In genomic region chr3:187994221-187995085, GRCh38 we compare ENCODE assay signal across 14 cellular contexts.
DNase-seq lines count a peak whose midpoint lies in the region; ATAC-seq and TF ChIP-seq lines count a peak whose summit lies in the region.
"Had no signal": no experiment of that assay in that cellular context is flagged by ENCODE, and none has a peak within 500 bp of the region (broad histone marks: within the 10 kb centered on the region; RNA-seq: fewer than 3 reads in every experiment).

No MANE protein-coding gene starts in this region.

- intact Hi-C loops in thyroid gland (cut with DNase I): no loop called here

- H3K27me3 ChIP-seq in SU-DHL-6 (ENCODE audit: low read length) (no peaks in the 10 kb centered on the region), thyroid gland (no peaks in the 10 kb centered on the region)
- H3K27me3 ChIP-seq: BE2C had no signal

- peaks cover 10% of the 10 kb centered on the region for H3F3A ChIP-seq in SU-DHL-6 (ENCODE audit: insufficient read depth)

- H3K27ac ChIP-seq in SU-DHL-6 (ENCODE audit: low read depth, low read length) (peak overlapping the region; percentile 47), thyroid gland (no peak overlapping the region)
- H3K27ac ChIP-seq: prostate gland had no signal

- peaks cover 5% of the 10 kb centered on the region for H3K9me3 Mint-ChIP-seq in activated T-cell treated with anti-CD3 and anti-CD28 coated beads, Interleukin-2, amount 50 U/mL, for 4 hours
- H3K9me3 Mint-ChIP-seq in stimulated activated naive B cell treated with anti-CD40 and anti-IgM and Interleukin-4, amounts not matched to agents 10 μg/mL and 1 μg/mL and 100 μg/mL, for 72 hours: no peaks in the 10 kb centered on the region
- no peaks in the 10 kb centered on the region for H3K9me3 Mint-ChIP-seq in progenitor cell of endocrine pancreas (ENCODE audit: low read depth)

- no peaks in the 10 kb centered on the region for H4K20me1 ChIP-seq in SU-DHL-6 (ENCODE audit: low read depth, low read length)

- no peaks in the 10 kb centered on the region for H3K27me3 Mint-ChIP-seq in activated T-cell treated with anti-CD3 and anti-CD28 coated beads, Interleukin-2, amount 50 U/mL, for 4 hours (ENCODE audit: low read depth)
- H3K27me3 Mint-ChIP-seq in stimulated activated naive B cell treated with anti-CD40 and anti-IgM and Interleukin-4, amounts not matched to agents 10 μg/mL and 1 μg/mL and 100 μg/mL, for 72 hours: peaks cover 5 to 7% of the 10 kb centered on the region in 2 donors
- peaks cover 31% of the 10 kb centered on the region for H3K27me3 Mint-ChIP-seq in progenitor cell of endocrine pancreas

- H3K27ac Mint-ChIP-seq in stimulated activated naive B cell treated with anti-CD40 and anti-IgM and Interleukin-4, amounts not matched to agents 10 μg/mL and 1 μg/mL and 100 μg/mL, for 72 hours: no peak overlapping the region
- H3K27ac Mint-ChIP-seq in progenitor cell of endocrine pancreas: no peak overlapping the region

- ATAC-seq in activated T-cell treated with anti-CD3 and anti-CD28 coated beads, Interleukin-2, amount 50 U/mL, for 4 hours: peak; percentile 89
- ATAC-seq in stimulated activated naive B cell treated with anti-CD40 and anti-IgM and Interleukin-4, amounts not matched to agents 10 μg/mL and 1 μg/mL and 100 μg/mL, for 72 hours (replicated peaks): peak; percentile 36 to 75
- ATAC-seq: Panc1 had no signal

- no peaks in the 10 kb centered on the region for H3K36me3 Mint-ChIP-seq in activated T-cell treated with anti-CD3 and anti-CD28 coated beads, Interleukin-2, amount 50 U/mL, for 4 hours (ENCODE audit: insufficient read depth)
- H3K36me3 Mint-ChIP-seq in stimulated activated naive B cell treated with anti-CD40 and anti-IgM and Interleukin-4, amounts not matched to agents 10 μg/mL and 1 μg/mL and 100 μg/mL, for 72 hours: peaks cover 2 to 4% of the 10 kb centered on the region in 2 donors
- H3K36me3 Mint-ChIP-seq in progenitor cell of endocrine pancreas (ENCODE audit: insufficient read depth): no peaks in the 10 kb centered on the region

- H3K4me3 ChIP-seq in SU-DHL-6 (ENCODE audit: insufficient read depth, low read length, poor library complexity, severe bottlenecking) (no peak overlapping the region), choroid plexus epithelial cell (ENCODE audit: low read depth, low read length) (no peak overlapping the region), thyroid gland (replicated peaks in 1 of 3) (no peak overlapping the region)
- H3K4me3 ChIP-seq: lung, prostate gland had no signal

- no peak for TF ChIP-seq POLR2A in thyroid gland (IDR thresholded peaks at IDR 0.05)

- peaks cover 67% of the 10 kb centered on the region for H3K4me1 Mint-ChIP-seq in activated T-cell treated with anti-CD3 and anti-CD28 coated beads, Interleukin-2, amount 50 U/mL, for 4 hours (ENCODE audit: low read depth)
- H3K4me1 Mint-ChIP-seq in stimulated activated naive B cell treated with anti-CD40 and anti-IgM and Interleukin-4, amounts not matched to agents 10 μg/mL and 1 μg/mL and 100 μg/mL, for 72 hours: peaks cover 0 to 14% of the 10 kb centered on the region in 2 donors
- peaks cover 14% of the 10 kb centered on the region for H3K4me1 Mint-ChIP-seq in progenitor cell of endocrine pancreas (ENCODE audit: low read depth)

- no peaks in the 10 kb centered on the region for H3K36me3 ChIP-seq in SU-DHL-6 (ENCODE audit: low read length)
- no peaks in the 10 kb centered on the region for H3K36me3 ChIP-seq in thyroid gland
- H3K36me3 ChIP-seq: BE2C, prostate gland had no signal

- peak overlapping the region; percentile 22 for H2AFZ ChIP-seq in SU-DHL-6 (ENCODE audit: low read depth, low read length, severe bottlenecking)

- WGBS in thyroid gland, 2 donors: 91 to 94% methylated on average over 4 of the region's 4 CpGs

- peak overlapping the region; percentile 4 for H3K4me3 Mint-ChIP-seq in activated T-cell treated with anti-CD3 and anti-CD28 coated beads, Interleukin-2, amount 50 U/mL, for 4 hours
- no peak overlapping the region for H3K4me3 Mint-ChIP-seq in stimulated activated naive B cell treated with anti-CD40 and anti-IgM and Interleukin-4, amounts not matched to agents 10 μg/mL and 1 μg/mL and 100 μg/mL, for 72 hours
- no peak overlapping the region for H3K4me3 Mint-ChIP-seq in progenitor cell of endocrine pancreas (ENCODE audit: low read depth)

- no peaks in the 10 kb centered on the region for H3K9me2 ChIP-seq in SU-DHL-6 (replicated peaks; ENCODE audit: insufficient read depth, low read length)

- peak overlapping the region; percentile 4; the same call in 1 of the 2 replicates for H3K9ac ChIP-seq in SU-DHL-6 (ENCODE audit: low read length)

- DNase-seq in activated T-cell treated with anti-CD3 and anti-CD28 coated beads, Interleukin-2, amount 50 U/mL, for 4 hours: peak; percentile 32
- DNase-seq in activated T-cell treated with anti-CD3 and anti-CD28 coated beads, Interleukin-2, amount 50 U/mL, for 1 hour: no peak
- DNase-seq in choroid plexus epithelial cell (ENCODE audit: low read depth) (peak; percentile 63), progenitor cell of endocrine pancreas (ENCODE audit: low spot score, unreplicated experiment) (no peak), thyroid gland (no peak)
- no peak for DNase-seq in stimulated activated naive B cell treated with anti-CD40 and anti-IgM and Interleukin-4, amounts not matched to agents 10 μg/mL and 1 μg/mL and 100 μg/mL, for 72 hours
- DNase-seq in stimulated activated CD4-positive, alpha-beta T cell treated with anti-CD3 and anti-CD28 coated beads, Interleukin-4, amount 100 ng/mL, for 24 hours: no peak
- DNase-seq: BE2C, glutamatergic neuron, trophoblast cell had no signal

- no peaks in the 10 kb centered on the region for H3K9me3 ChIP-seq in SU-DHL-6 (ENCODE audit: insufficient read depth, low read length)
- H3K9me3 ChIP-seq in thyroid gland: no peaks in the 10 kb centered on the region
- H3K9me3 ChIP-seq: BE2C, prostate gland had no signal

- H3K4me2 ChIP-seq in SU-DHL-6 (ENCODE audit: low read depth, low read length, poor library complexity, severe bottlenecking): peak overlapping the region; percentile 21

- H3K79me2 ChIP-seq in SU-DHL-6 (ENCODE audit: insufficient read depth, low read length): no peaks in the 10 kb centered on the region

- TF ChIP-seq CTCF in SU-DHL-6 (IDR thresholded peaks at IDR 0.05; ENCODE audit: insufficient read depth, low read length, poor library complexity, severe bottlenecking) (no peak), choroid plexus epithelial cell (conservative IDR thresholded peaks at IDR 0.05; ENCODE audit: low read depth, low read length) (no peak), progenitor cell of endocrine pancreas (IDR thresholded peaks at IDR 0.05; ENCODE audit: unreplicated experiment) (no peak), thyroid gland (IDR thresholded peaks at IDR 0.05) (no peak)

- H3K4me1 ChIP-seq in thyroid gland: no peaks in the 10 kb centered on the region
- H3K4me1 ChIP-seq: BE2C, prostate gland had no signal

Comparison
In these comparisons a context has a peak if more than half of its experiments do, and no peak if none do; other contexts are left out.
1. DNase-seq: peak in activated T-cell treated with anti-CD3 and anti-CD28 coated beads, Interleukin-2, amount 50 U/mL, for 4 hours (single experiment) and choroid plexus epithelial cell (single experiment); none in activated T-cell treated with anti-CD3 and anti-CD28 coated beads, Interleukin-2, amount 50 U/mL, for 1 hour (single experiment), stimulated activated naive B cell treated with anti-CD40 and anti-IgM and Interleukin-4, amounts not matched to agents 10 μg/mL and 1 μg/mL and 100 μg/mL, for 72 hours (single experiment), progenitor cell of endocrine pancreas (single experiment), thyroid gland (0 of 2) and stimulated activated CD4-positive, alpha-beta T cell treated with anti-CD3 and anti-CD28 coated beads, Interleukin-4, amount 100 ng/mL, for 24 hours (single experiment).